1 cellular context compared by ENCODE assay signal in the genomic region with DNA sequence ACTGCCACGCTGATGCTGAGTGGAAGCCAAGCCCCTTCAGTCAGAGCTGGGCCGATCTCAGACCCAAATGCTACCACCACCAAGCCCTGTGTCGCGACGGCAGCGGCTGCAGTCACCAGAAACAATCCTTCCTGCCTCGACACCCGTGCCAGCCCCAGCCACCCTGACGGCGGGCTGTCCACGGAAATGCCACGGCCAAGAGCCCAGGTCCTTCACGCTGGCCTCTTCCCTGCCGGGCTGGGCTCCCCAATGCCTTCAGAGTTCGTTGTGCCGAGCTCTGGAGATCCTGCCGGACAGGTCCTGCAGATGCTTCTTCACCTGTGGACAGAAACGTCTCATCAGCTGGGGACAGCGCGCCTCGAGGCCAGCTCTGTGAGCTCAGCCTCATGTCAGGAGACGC.
TF ChIP-seq lines count a peak whose summit lies in the region.

No MANE protein-coding gene starts in this region.

TF ChIP-seq in K562, 482 proteins besides CTCF, POLR2A, EP300 and RAD21:
- peak; percentile 32; the same call in 1 of the 2 replicates for TF ChIP-seq POLR2G (IDR thresholded peaks at IDR 0.05; ENCODE audit: low read depth, low read length)
- no peak for TF ChIP-seq RBM17 (IDR thresholded peaks at IDR 0.05; ENCODE audit: borderline replicate concordance, low read depth, low read length)
- no peak for TF ChIP-seq TBL1XR1 (IDR thresholded peaks at IDR 0.05; ENCODE audit: low read length in 2 of 2)
TF ChIP-seq in K562: peak in this region for 1.
